In genomic region chr2:69639246-69639645, GRCh38 we compare ENCODE assay signal across 19 cellular contexts. TPM values are rescaled to one million over a fixed set of nuclear protein-coding genes. Genes with fewer than 3 reads are reported as not detected.
DNase-seq lines count a peak whose midpoint lies in the region; ATAC-seq lines count a peak whose summit lies in the region.
"Had no signal": no experiment of that assay in that cellular context is flagged by ENCODE, and none has a peak within 500 bp of the region (broad histone marks: within the 10 kb centered on the region; RNA-seq: fewer than 3 reads in every experiment).

No MANE protein-coding gene starts in this region.

- CTCF ChIA-PET in activated CD4-positive, alpha-beta memory T cell treated with anti-CD3 and anti-CD28 coated beads, Interleukin-2, amount 10 ng/mL, durations not matched to agents 7 days and 5 days (lab: Charles Lee) = interaction anchor here (0.6 to 1.4 kb wide), 7 partner anchors 10 to 494 kb away, joined by 3 to 8 read pairs (median 4); no protein-coding TSS in a partner anchor

- in situ Hi-C loops in GM23248 (cut with MboI) = no loop called here

- peak overlapping the region; percentile 88 for H3K4me3 Mint-ChIP-seq in activated T-cell treated with anti-CD3 and anti-CD28 coated beads, Interleukin-2, amount 50 U/mL, for 4 hours
- peak overlapping the region; percentile 88 for H3K4me3 Mint-ChIP-seq in activated CD4-positive, alpha-beta memory T cell treated with anti-CD3 and anti-CD28 coated beads, Interleukin-2, amount 10 ng/mL, durations not matched to agents 7 days and 5 days
- peak overlapping the region; percentile 89 for H3K4me3 Mint-ChIP-seq in stimulated activated effector memory CD8-positive, alpha-beta T cell treated with anti-CD3 and anti-CD28 coated beads, Interleukin-12 subunit alpha, Interleukin-12 subunit beta, amount 100 ng/mL, for 72 hours
- H3K4me3 Mint-ChIP-seq: endodermal cell, naive B cell had no signal

- peaks cover 11% of the 10 kb centered on the region; the same call in 1 of the 2 replicates for H4K20me1 ChIP-seq in GM23248 (ENCODE audit: insufficient read depth)

- H3K36me3 ChIP-seq in effector memory CD4-positive, alpha-beta T cell (ENCODE audit: control insufficient read depth, insufficient read depth, low read length) = peaks cover 11% of the 10 kb centered on the region
- no peaks in the 10 kb centered on the region; the same call in 1 of the 2 replicates for H3K36me3 ChIP-seq in GM23248 (ENCODE audit: low read depth)
- H3K36me3 ChIP-seq: sigmoid colon had no signal

- H3K9me3 ChIP-seq in effector memory CD4-positive, alpha-beta T cell (ENCODE audit: control insufficient read depth, low read length) = no peaks in the 10 kb centered on the region
- H3K9me3 ChIP-seq in GM23248 (ENCODE audit: low read depth) = no peaks in the 10 kb centered on the region
- H3K9me3 ChIP-seq: sigmoid colon, SJSA1 had no signal

- no peak overlapping the region for H3K4me2 ChIP-seq in GM23248 (ENCODE audit: unreplicated experiment)

- no peak overlapping the region for H3K27ac Mint-ChIP-seq in activated CD4-positive, alpha-beta memory T cell treated with anti-CD3 and anti-CD28 coated beads, Interleukin-2, amount 10 ng/mL, durations not matched to agents 7 days and 5 days
- peak overlapping the region; percentile 84 for H3K27ac Mint-ChIP-seq in stimulated activated effector memory CD8-positive, alpha-beta T cell treated with anti-CD3 and anti-CD28 coated beads, Interleukin-12 subunit alpha, Interleukin-12 subunit beta, amount 100 ng/mL, for 72 hours
- H3K27ac Mint-ChIP-seq: endodermal cell, naive B cell had no signal

- WGBS in GM23248 (ENCODE audit: low coverage in 1 of 2, low lambda C conversion rate in 2 of 2, missing lambda C conversion rate in 2 of 2), 2 experiments = 97 to 100% methylated on average over 2 of the region's 2 CpGs

- POLR2A ChIA-PET in activated CD4-positive, alpha-beta memory T cell treated with anti-CD3 and anti-CD28 coated beads, Interleukin-2, amount 10 ng/mL, durations not matched to agents 7 days and 5 days (lab: Charles Lee) = interaction anchor here (0.6 to 4.9 kb wide), 3 partner anchors 11 to 208 kb away, joined by 3 to 47 read pairs (median 3); no protein-coding TSS in a partner anchor

- H3K79me2 ChIP-seq in GM23248 (ENCODE audit: insufficient read depth) = peaks cover 88% of the 10 kb centered on the region

- no peak overlapping the region for H2AFZ ChIP-seq in GM23248

- no peaks in the 10 kb centered on the region for H3K9me2 ChIP-seq in GM23248 (ENCODE audit: insufficient read depth)

- peaks cover 30% of the 10 kb centered on the region for H3K36me3 Mint-ChIP-seq in activated T-cell treated with anti-CD3 and anti-CD28 coated beads, Interleukin-2, amount 50 U/mL, for 4 hours (ENCODE audit: insufficient read depth)
- peaks cover 66% of the 10 kb centered on the region for H3K36me3 Mint-ChIP-seq in activated CD4-positive, alpha-beta memory T cell treated with anti-CD3 and anti-CD28 coated beads, Interleukin-2, amount 10 ng/mL, durations not matched to agents 7 days and 5 days (ENCODE audit: low read depth)
- H3K36me3 Mint-ChIP-seq in stimulated activated effector memory CD8-positive, alpha-beta T cell treated with anti-CD3 and anti-CD28 coated beads, Interleukin-12 subunit alpha, Interleukin-12 subunit beta, amount 100 ng/mL, for 72 hours = peaks cover 55% of the 10 kb centered on the region

- peaks cover 7% of the 10 kb centered on the region; the same call in 1 of the 2 replicates for H3F3A ChIP-seq in GM23248 (ENCODE audit: insufficient read depth)

- H3K27me3 ChIP-seq in effector memory CD4-positive, alpha-beta T cell (replicated peaks; ENCODE audit: control insufficient read depth, insufficient read depth, low read length, poor library complexity, severe bottlenecking) = no peaks in the 10 kb centered on the region
- H3K27me3 ChIP-seq in GM23248 (replicated peaks; ENCODE audit: insufficient read depth) = no peaks in the 10 kb centered on the region
- H3K27me3 ChIP-seq: sigmoid colon, SJSA1 had no signal

- H3K4me3 ChIP-seq in effector memory CD4-positive, alpha-beta T cell (ENCODE audit: insufficient read depth, low read depth, low read length, poor library complexity, severe bottlenecking) = peak overlapping the region; percentile 78
- no peak overlapping the region for H3K4me3 ChIP-seq in GM23248
- H3K4me3 ChIP-seq: sigmoid colon, SJSA1 had no signal

- no peak overlapping the region for H3K9ac ChIP-seq in GM23248

- no peak for DNase-seq in activated T-cell treated with anti-CD3 and anti-CD28 coated beads, Interleukin-2, amount 50 U/mL, for 4 hours
- DNase-seq in activated T-cell treated with anti-CD3 and anti-CD28 coated beads, Interleukin-2, amount 50 U/mL, for 1 hour = no peak
- DNase-seq in activated CD4-positive, alpha-beta memory T cell treated with anti-CD3 and anti-CD28 coated beads, Interleukin-2, amount 10 ng/mL, durations not matched to agents 7 days and 5 days = no peak
- DNase-seq in effector memory CD4-positive, alpha-beta T cell = no peak
- DNase-seq in stimulated activated effector memory CD8-positive, alpha-beta T cell treated with anti-CD3 and anti-CD28 coated beads, Interleukin-12 subunit alpha, Interleukin-12 subunit beta, amount 100 ng/mL, for 72 hours (ENCODE audit: low spot score in 2 of 2) = no peak
- DNase-seq in GM23248 (no peak), NCI-H1417 (lab: John Stamatoyannopoulos, UW) (no peak), NAMALWA (ENCODE audit: low spot score) (no peak)
- DNase-seq: DMS 273 treated with DMSO at 0.1 percent for 48 hours; endodermal cell; foreskin melanocyte; GOT3; KBM-7; naive B cell; NCI-H1417 treated with DMSO at 0.1 percent for 48 hours; NCI-H226; sigmoid colon; stimulated activated naive CD4-positive, alpha-beta T cell had no signal

- H3K27ac ChIP-seq in effector memory CD4-positive, alpha-beta T cell (ENCODE audit: insufficient read depth, low read length, poor library complexity, severe bottlenecking) = no peak overlapping the region
- H3K27ac ChIP-seq in GM23248 = no peak overlapping the region
- H3K27ac ChIP-seq: sigmoid colon, SJSA1 had no signal

- no peaks in the 10 kb centered on the region for H3K9me3 Mint-ChIP-seq in activated T-cell treated with anti-CD3 and anti-CD28 coated beads, Interleukin-2, amount 50 U/mL, for 4 hours
- H3K9me3 Mint-ChIP-seq in activated CD4-positive, alpha-beta memory T cell treated with anti-CD3 and anti-CD28 coated beads, Interleukin-2, amount 10 ng/mL, durations not matched to agents 7 days and 5 days = no peaks in the 10 kb centered on the region
- no peaks in the 10 kb centered on the region for H3K9me3 Mint-ChIP-seq in stimulated activated effector memory CD8-positive, alpha-beta T cell treated with anti-CD3 and anti-CD28 coated beads, Interleukin-12 subunit alpha, Interleukin-12 subunit beta, amount 100 ng/mL, for 72 hours
- H3K9me3 Mint-ChIP-seq: endodermal cell, naive B cell had no signal

- peaks cover 66% of the 10 kb centered on the region for H3K4me1 Mint-ChIP-seq in activated T-cell treated with anti-CD3 and anti-CD28 coated beads, Interleukin-2, amount 50 U/mL, for 4 hours (ENCODE audit: low read depth)
- H3K4me1 Mint-ChIP-seq in activated CD4-positive, alpha-beta memory T cell treated with anti-CD3 and anti-CD28 coated beads, Interleukin-2, amount 10 ng/mL, durations not matched to agents 7 days and 5 days = peaks cover 57% of the 10 kb centered on the region
- peaks cover 64% of the 10 kb centered on the region for H3K4me1 Mint-ChIP-seq in stimulated activated effector memory CD8-positive, alpha-beta T cell treated with anti-CD3 and anti-CD28 coated beads, Interleukin-12 subunit alpha, Interleukin-12 subunit beta, amount 100 ng/mL, for 72 hours

- no peaks in the 10 kb centered on the region for H3K27me3 Mint-ChIP-seq in activated T-cell treated with anti-CD3 and anti-CD28 coated beads, Interleukin-2, amount 50 U/mL, for 4 hours (ENCODE audit: low read depth)
- H3K27me3 Mint-ChIP-seq in activated CD4-positive, alpha-beta memory T cell treated with anti-CD3 and anti-CD28 coated beads, Interleukin-2, amount 10 ng/mL, durations not matched to agents 7 days and 5 days = no peaks in the 10 kb centered on the region

- no peak for ATAC-seq in activated T-cell treated with anti-CD3 and anti-CD28 coated beads, Interleukin-2, amount 50 U/mL, for 4 hours
- no peak for ATAC-seq in stimulated activated effector memory CD8-positive, alpha-beta T cell treated with anti-CD3 and anti-CD28 coated beads, Interleukin-12 subunit alpha, Interleukin-12 subunit beta, amount 100 ng/mL, for 72 hours

- H3K4me1 ChIP-seq in effector memory CD4-positive, alpha-beta T cell (ENCODE audit: control insufficient read depth, insufficient read depth, low read length, poor library complexity, severe bottlenecking) = peaks cover 39% of the 10 kb centered on the region
- H3K4me1 ChIP-seq in GM23248 (ENCODE audit: insufficient read depth) = peaks cover 19% of the 10 kb centered on the region

RNA-seq across cellular contexts. Expression of gene AAK1, which starts 4.3 kb away (rescaled TPM):
- total RNA-seq in activated T-cell treated with anti-CD3 and anti-CD28 coated beads, Interleukin-2, amount 50 U/mL, for 4 hours = 10 to 100 TPM; 46.1 to 54.5 (median 51.6) TPM
- 100 to 1,000 TPM; 115 to 121 TPM for total RNA-seq in activated CD4-positive, alpha-beta memory T cell treated with anti-CD3 and anti-CD28 coated beads, Interleukin-2, amount 10 ng/mL, durations not matched to agents 7 days and 5 days
- total RNA-seq in GM23248 (2014; rRNA removed; shearing (Covaris generic)) = 41.2 and 68.3 TPM in 2 replicates
- 38.5 and 50.7 TPM in 2 replicates for polyA plus RNA-seq in GM23248 (2016; fragmentation: Nextera tagmentation; extraction: Ambion mirVana)
